1 cellular context compared by ENCODE assay signal in genomic region chr6:10695086-10695657, GRCh38.
TF ChIP-seq lines count a peak whose summit lies in the region.

No MANE protein-coding gene starts in this region.

TF ChIP-seq in GM12878, 131 proteins besides CTCF, POLR2A, EP300 and RAD21:
- peak; percentile 4; the same call in 1 of the 2 replicates for TF ChIP-seq RUNX3 (IDR thresholded peaks at IDR 0.05; ENCODE audit: low read length)
- peak; percentile 1 for TF ChIP-seq CBX5 (IDR thresholded peaks at IDR 0.05; ENCODE audit: low read depth)
- 0 out of 2 replicates have a peak, but pooled peaks have one; percentile 16 for TF ChIP-seq NR2F1 (conservative IDR thresholded peaks at IDR 0.05)
- no peak for TF ChIP-seq GATAD2B (conservative IDR thresholded peaks at IDR 0.05; ENCODE audit: low read depth)
- 0 out of 2 replicates have a peak, but pooled peaks have one; percentile 5 for TF ChIP-seq EED (IDR thresholded peaks at IDR 0.05; ENCODE audit: low read depth)
